In the genomic region with DNA sequence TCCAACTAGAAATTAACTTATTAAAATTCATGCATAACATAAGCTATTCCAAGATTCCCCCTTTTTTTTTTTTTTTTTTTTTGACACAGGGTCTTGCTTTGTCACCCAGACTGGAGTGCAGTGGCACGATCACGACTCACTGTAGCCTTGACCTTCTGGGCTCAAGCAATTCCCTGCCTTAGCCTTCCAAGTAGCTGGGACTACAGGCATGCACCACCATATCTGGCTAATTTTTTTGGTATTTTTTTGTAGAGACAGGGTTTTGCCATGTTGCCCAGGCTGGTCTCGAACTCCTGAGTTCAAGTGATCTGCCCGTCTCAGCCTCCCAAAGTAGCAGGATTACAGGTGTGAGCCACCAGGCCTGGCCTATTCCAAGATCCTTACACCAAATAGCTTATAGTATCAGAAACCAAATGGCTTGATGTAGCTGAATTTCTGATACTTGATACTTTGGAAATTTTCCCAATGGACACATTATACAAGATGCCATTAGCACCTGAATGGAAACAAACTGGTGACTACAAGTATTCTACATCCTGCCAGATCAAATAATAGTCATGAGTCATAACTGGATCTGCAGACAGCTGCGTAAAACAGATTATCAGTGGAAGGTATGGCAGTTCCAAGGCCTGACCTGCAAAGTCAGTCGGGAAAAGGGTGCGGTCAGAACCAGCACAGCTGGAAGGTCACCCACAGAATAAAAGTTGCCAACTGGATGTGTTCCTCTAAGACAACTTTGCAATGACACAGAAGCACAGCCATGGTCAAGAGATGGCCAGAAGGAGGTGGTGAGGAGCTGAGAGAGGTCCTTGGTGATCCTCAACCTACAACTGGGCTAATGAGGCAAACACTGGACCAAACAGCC, we compare ENCODE assay signal across 13 cellular contexts. TPM values are rescaled to one million over a fixed set of nuclear protein-coding genes. Genes with fewer than 3 reads are reported as not detected.
DNase-seq lines count a peak whose midpoint lies in the region; ATAC-seq and TF ChIP-seq lines count a peak whose summit lies in the region.
"Had no signal": no experiment of that assay in that cellular context is flagged by ENCODE, and none has a peak within 500 bp of the region (broad histone marks: within the 10 kb centered on the region; RNA-seq: fewer than 3 reads in every experiment).

No MANE protein-coding gene starts in this region.

- H3K4me1 Mint-ChIP-seq in activated T-cell treated with anti-CD3 and anti-CD28 coated beads, Interleukin-2, amount 50 U/mL, for 72 hours (ENCODE audit: low read depth) = peaks cover 2% of the 10 kb centered on the region

- H3K27ac ChIP-seq in SJCRH30 (no peak overlapping the region), gastroesophageal sphincter (no peak overlapping the region)

- 63 to 90% methylated on average over 2 to 5 of the region's 7 CpGs for WGBS in gastroesophageal sphincter (ENCODE audit: low coverage in 1 of 2), 2 donors

- H3K4me3 Mint-ChIP-seq in activated T-cell treated with anti-CD3 and anti-CD28 coated beads, Interleukin-2, amount 50 U/mL, for 72 hours = no peak overlapping the region
- H3K4me3 Mint-ChIP-seq: activated CD4-positive, alpha-beta T cell treated with anti-CD3 and anti-CD28 coated beads, Interleukin-2, amount 10 ng/mL, durations not matched to agents 24 days and 14 days; H9 had no signal

- H3K9me3 ChIP-seq in SJCRH30 (replicated peaks) (no peaks in the 10 kb centered on the region), gastroesophageal sphincter (no peaks in the 10 kb centered on the region)

- ATAC-seq in gastroesophageal sphincter = peak; percentile 19
- no peak for ATAC-seq in activated T-cell treated with anti-CD3 and anti-CD28 coated beads, Interleukin-2, amount 50 U/mL, for 72 hours (replicated peaks in 1 of 2)

- DNase-seq in ACHN (peak; percentile 13), HUDEP-2 (lab: John Stamatoyannopoulos, UW; ENCODE audit: unreplicated experiment in 76 of 76) (peak in 75 of 76 experiments; percentile 40 to 97 (median 86)), SJCRH30 (peak; percentile 33 to 49), posterior cingulate gyrus (no peak), GDM1 (lab: John Stamatoyannopoulos, UW) (no peak), OCI-M2 (lab: John Stamatoyannopoulos, UW; ENCODE audit: unreplicated experiment) (no peak)
- no peak for DNase-seq in activated T-cell treated with anti-CD3 and anti-CD28 coated beads, Interleukin-2, amount 50 U/mL, for 72 hours
- DNase-seq: activated CD4-positive, alpha-beta T cell treated with anti-CD3 and anti-CD28 coated beads, Interleukin-2, amount 10 ng/mL, durations not matched to agents 24 days and 14 days; amniotic stem cell; C1 segment of cervical spinal cord; H9; NCI-H82 had no signal

- H3K36me3 ChIP-seq in SJCRH30 = no peaks in the 10 kb centered on the region
- H3K36me3 ChIP-seq in gastroesophageal sphincter = no peaks in the 10 kb centered on the region

- no peaks in the 10 kb centered on the region for H3K9me3 Mint-ChIP-seq in activated T-cell treated with anti-CD3 and anti-CD28 coated beads, Interleukin-2, amount 50 U/mL, for 72 hours
- H3K9me3 Mint-ChIP-seq: activated CD4-positive, alpha-beta T cell treated with anti-CD3 and anti-CD28 coated beads, Interleukin-2, amount 10 ng/mL, durations not matched to agents 24 days and 14 days; H9 had no signal

- TF ChIP-seq EP300 in gastroesophageal sphincter (IDR thresholded peaks at IDR 0.05) = no peak

- no peaks in the 10 kb centered on the region for H3K27me3 Mint-ChIP-seq in activated T-cell treated with anti-CD3 and anti-CD28 coated beads, Interleukin-2, amount 50 U/mL, for 72 hours (ENCODE audit: low read depth)
- H3K27me3 Mint-ChIP-seq: activated CD4-positive, alpha-beta T cell treated with anti-CD3 and anti-CD28 coated beads, Interleukin-2, amount 10 ng/mL, durations not matched to agents 24 days and 14 days had no signal

- TF ChIP-seq POLR2A in gastroesophageal sphincter (IDR thresholded peaks at IDR 0.05) = no peak

- no peak for TF ChIP-seq CTCF in gastroesophageal sphincter (IDR thresholded peaks at IDR 0.05)

- in situ Hi-C loops in ACHN (cut with HindIII; ENCODE audit: low pct_ligation_motif_present, low pct_unique_long_range_greater_than_20kb, low sequenced_read_pairs) = no loop called here

- H3K27me3 ChIP-seq in SJCRH30 (no peaks in the 10 kb centered on the region), gastroesophageal sphincter (no peaks in the 10 kb centered on the region)

- intact Hi-C loops in posterior cingulate gyrus (cut with DNase I) = no loop called here

- no peak overlapping the region for H3K27ac Mint-ChIP-seq in activated T-cell treated with anti-CD3 and anti-CD28 coated beads, Interleukin-2, amount 50 U/mL, for 72 hours
- H3K27ac Mint-ChIP-seq: activated CD4-positive, alpha-beta T cell treated with anti-CD3 and anti-CD28 coated beads, Interleukin-2, amount 10 ng/mL, durations not matched to agents 24 days and 14 days; H9 had no signal

- H3K4me3 ChIP-seq in SJCRH30 (no peak overlapping the region), gastroesophageal sphincter (no peak overlapping the region)

- H3K4me1 ChIP-seq in SJCRH30 (peaks cover 10% of the 10 kb centered on the region), gastroesophageal sphincter (peaks cover 0 to under 1% (median 0%) of the 10 kb centered on the region in 3 donors)

- H3K36me3 Mint-ChIP-seq in activated T-cell treated with anti-CD3 and anti-CD28 coated beads, Interleukin-2, amount 50 U/mL, for 72 hours (ENCODE audit: insufficient read depth in 2 of 2) = no peaks in the 10 kb centered on the region

RNA-seq across cellular contexts. Expression of a gene that starts 14.5 kb away (rescaled TPM):
- 111 and 122 TPM in 2 replicates for total RNA-seq in SJCRH30 (2014; rRNA removed; shearing (Covaris generic))
- total RNA-seq in gastroesophageal sphincter = 10 to 100 TPM; 21.8 to 56.6 (median 40.6) TPM
- 10 to 100 TPM; 42.3 to 51.5 TPM for total RNA-seq in activated T-cell treated with anti-CD3 and anti-CD28 coated beads, Interleukin-2, amount 50 U/mL, for 72 hours

RNA-seq across cellular contexts. Expression of a gene that starts 14.8 kb away (rescaled TPM):
- 34.5 and 36.2 TPM in 2 replicates for total RNA-seq in SJCRH30 (2014; rRNA removed; shearing (Covaris generic))
- total RNA-seq in gastroesophageal sphincter = 10 to 100 TPM; 50.6 to 65.8 (median 54.4) TPM
- total RNA-seq in activated T-cell treated with anti-CD3 and anti-CD28 coated beads, Interleukin-2, amount 50 U/mL, for 72 hours = 10 to 100 TPM; 41.5 to 42.6 TPM

RNA-seq across cellular contexts. Expression of a gene that starts 35.1 kb away (rescaled TPM):
- 6.2 and 10.4 TPM in 2 replicates for total RNA-seq in SJCRH30 (2014; rRNA removed; shearing (Covaris generic))
- total RNA-seq in gastroesophageal sphincter = 10 to 100 TPM; 19.7 to 57.3 (median 33.7) TPM
- 10 to 100 TPM in 1 of 2 donors, 1 to 10 TPM in 1; 8.1 to 11.2 TPM for total RNA-seq in activated T-cell treated with anti-CD3 and anti-CD28 coated beads, Interleukin-2, amount 50 U/mL, for 72 hours

RNA-seq across cellular contexts. Expression of a gene that starts 46.4 kb away (rescaled TPM):
- total RNA-seq in SJCRH30 (2014; rRNA removed; shearing (Covaris generic)) = 23.8 and 29.7 TPM in 2 replicates
- total RNA-seq in gastroesophageal sphincter = 1 to 10 TPM; 4.0 to 6.8 (median 4.8) TPM
- total RNA-seq in activated T-cell treated with anti-CD3 and anti-CD28 coated beads, Interleukin-2, amount 50 U/mL, for 72 hours = 10 to 100 TPM; 31.7 to 40.7 TPM

RNA-seq across cellular contexts. Expression of a gene that starts 52.8 kb away (rescaled TPM):
- total RNA-seq in SJCRH30 (2014; rRNA removed; shearing (Covaris generic)) = 10.9 and 13.7 TPM in 2 replicates
- total RNA-seq in gastroesophageal sphincter = 10 to 100 TPM; 13.7 to 40.8 (median 23.4) TPM
- 1 to 10 TPM; 1.2 to 1.9 TPM for total RNA-seq in activated T-cell treated with anti-CD3 and anti-CD28 coated beads, Interleukin-2, amount 50 U/mL, for 72 hours

Comparison
In these comparisons a context has a peak if more than half of its experiments do, and no peak if none do; other contexts are left out.
1. DNase-seq: peak in ACHN (single experiment), HUDEP-2 (75 of 76) and SJCRH30 (2 of 2); none in activated T-cell treated with anti-CD3 and anti-CD28 coated beads, Interleukin-2, amount 50 U/mL, for 72 hours (0 of 2), posterior cingulate gyrus (0 of 10), GDM1 (single experiment) and OCI-M2 (single experiment).